ENCODE assay signal across 19 cellular contexts in genomic region chr1:201870397-201870796, GRCh38. TPM values are rescaled to one million over a fixed set of nuclear protein-coding genes. Genes with fewer than 3 reads are reported as not detected.
DNase-seq lines count a peak whose midpoint lies in the region; ATAC-seq lines count a peak whose summit lies in the region.
"Had no signal": no experiment of that assay in that cellular context is flagged by ENCODE, and none has a peak within 500 bp of the region (broad histone marks: within the 10 kb centered on the region; RNA-seq: fewer than 3 reads in every experiment).

No MANE protein-coding gene starts in this region.

- H3K27me3 Mint-ChIP-seq in immature natural killer cell (ENCODE audit: low read depth in 3 of 3), result peaks cover 0 to 1% (median 0%) of the 10 kb centered on the region in 3 donors
- H3K27me3 Mint-ChIP-seq: IgD-negative memory B cell had no signal

- H4K91ac ChIP-seq in trophoblast cell (ENCODE audit: low read depth, low read length), result no peak overlapping the region

- H3K4me1 ChIP-seq in trophoblast cell (ENCODE audit: control insufficient read depth in 1 of 2, insufficient read depth in 2 of 2, low read length in 2 of 2), result no peaks in the 10 kb centered on the region

- peaks cover 32 to 63% (median 34%) of the 10 kb centered on the region in 3 donors for H3K36me3 Mint-ChIP-seq in immature natural killer cell

- no peak for ATAC-seq in GM19324 (IDR thresholded peaks at IDR 0.05; ENCODE audit: low FRiP score, unreplicated experiment)

- H2AFZ ChIP-seq in trophoblast cell (ENCODE audit: insufficient read depth, low read length, poor library complexity), result no peak overlapping the region

- peaks cover 42 to 64% of the 10 kb centered on the region in 2 experiments for H3K36me3 ChIP-seq in trophoblast cell (ENCODE audit: control insufficient read depth in 1 of 2, insufficient read depth in 2 of 2, low read length in 2 of 2)

- no peak overlapping the region for H2BK5ac ChIP-seq in trophoblast cell (ENCODE audit: low read depth, low read length, poor library complexity)

- no peak overlapping the region for H2BK12ac ChIP-seq in trophoblast cell (ENCODE audit: low read length)

- no peak overlapping the region for H3K18ac ChIP-seq in trophoblast cell (ENCODE audit: low read length)

- DNase-seq in ELR (ENCODE audit: low read depth), result peak; percentile 95
- DNase-seq in amniotic epithelial cell (ENCODE audit: low read depth), result peak; percentile 59
- DNase-seq in fibroblast of peridontal ligament (ENCODE audit: extremely low read depth), result peak; percentile 83
- no peak for DNase-seq in trophoblast cell
- DNase-seq in NCI-H510A (lab: John Stamatoyannopoulos, UW), result no peak
- DNase-seq in inferior parietal cortex (ENCODE audit: extremely low spot score), result no peak
- no peak for DNase-seq in immature natural killer cell
- DNase-seq: H7, Karpas-422, MG63, NCI-H1048, NCI-H1436 treated with DMSO at 0.1 percent for 48 hours, NCI-H2029 treated with DMSO at 0.1 percent for 48 hours, NCI-H446, NCI-H748 treated with DMSO at 0.1 percent for 48 hours, Right ventricle myocardium superior had no signal

- H3K9me3 ChIP-seq in trophoblast cell (ENCODE audit: insufficient read depth, low read depth, low read length), result no peaks in the 10 kb centered on the region
- H3K9me3 ChIP-seq: MG63 had no signal

- H2AK5ac ChIP-seq in trophoblast cell (ENCODE audit: low read length), result no peak overlapping the region

- no CpG with 5 or more reads among the region's 10 CpGs for WGBS in trophoblast cell (ENCODE audit: extremely low coverage, insufficient coverage, insufficient read length)

- H4K8ac ChIP-seq in trophoblast cell (ENCODE audit: low read depth, low read length), result no peak overlapping the region

- no peak overlapping the region for H3K27ac Mint-ChIP-seq in immature natural killer cell
- H3K27ac Mint-ChIP-seq: IgD-negative memory B cell had no signal

- H3K9me3 Mint-ChIP-seq in immature natural killer cell, result no peaks in the 10 kb centered on the region
- H3K9me3 Mint-ChIP-seq: IgD-negative memory B cell had no signal

- H3K4me2 ChIP-seq in trophoblast cell (ENCODE audit: low read length), result no peak overlapping the region

- no peak overlapping the region for H4K12ac ChIP-seq in trophoblast cell (ENCODE audit: low read depth, low read length)

- H3K4me1 Mint-ChIP-seq in immature natural killer cell, result no peaks in the 10 kb centered on the region

- peak overlapping the region; percentile 28 for H3K4me3 ChIP-seq in trophoblast cell (ENCODE audit: low read depth, low read length)
- H3K4me3 ChIP-seq: MG63 had no signal

- H3K27me3 ChIP-seq in trophoblast cell (ENCODE audit: insufficient read depth, low read length), result no peaks in the 10 kb centered on the region
- H3K27me3 ChIP-seq: MG63 had no signal

- no peaks in the 10 kb centered on the region for H3K79me2 ChIP-seq in trophoblast cell (ENCODE audit: control insufficient read depth, insufficient read depth, low read length, poor library complexity)

- H3K4ac ChIP-seq in trophoblast cell (ENCODE audit: low read depth, low read length), result no peak overlapping the region

- H3K4me3 Mint-ChIP-seq in immature natural killer cell, result no peak overlapping the region

- H2BK120ac ChIP-seq in trophoblast cell (ENCODE audit: insufficient read depth, low read length, poor library complexity), result no peak overlapping the region

- H3K23ac ChIP-seq in trophoblast cell (ENCODE audit: low read length), result no peak overlapping the region

- H3K27ac ChIP-seq in trophoblast cell (ENCODE audit: low read depth, low read length), result no peak overlapping the region
- H3K27ac ChIP-seq: C4-2B had no signal

- H3K14ac ChIP-seq in trophoblast cell (ENCODE audit: low read length), result no peak overlapping the region

- no peaks in the 10 kb centered on the region for H3K79me1 ChIP-seq in trophoblast cell (ENCODE audit: low read length)

- H3K9ac ChIP-seq in trophoblast cell (ENCODE audit: low read length), result peak overlapping the region; percentile 8

RNA-seq across cellular contexts. Expression of gene SHISA4, which starts 18.3 kb away (rescaled TPM):
- 14.7 and 15.2 TPM in 2 replicates for polyA plus RNA-seq in trophoblast cell (2013)
- polyA plus RNA-seq in immature natural killer cell, result 1 to 10 TPM in 2 of 3 donors, under 1 TPM in 1; 0.83 to 4.7 (median 1.1) TPM

RNA-seq across cellular contexts. Expression of gene IPO9, which starts 41.4 kb away (rescaled TPM):
- 41.3 and 42.6 TPM in 2 replicates for polyA plus RNA-seq in trophoblast cell (2013)
- 10 to 100 TPM in 2 of 3 donors, 1 to 10 TPM in 1; 4.9 to 31.5 (median 16.3) TPM for polyA plus RNA-seq in immature natural killer cell

Comparison
In these comparisons a context has a peak if more than half of its experiments do, and no peak if none do; other contexts are left out.
1. DNase-seq: peak in ELR (single experiment), amniotic epithelial cell (single experiment) and fibroblast of peridontal ligament (single experiment); none in trophoblast cell (0 of 2), NCI-H510A (single experiment), inferior parietal cortex (single experiment) and immature natural killer cell (0 of 3).